10 cellular contexts compared by ENCODE assay signal in the genomic region with DNA sequence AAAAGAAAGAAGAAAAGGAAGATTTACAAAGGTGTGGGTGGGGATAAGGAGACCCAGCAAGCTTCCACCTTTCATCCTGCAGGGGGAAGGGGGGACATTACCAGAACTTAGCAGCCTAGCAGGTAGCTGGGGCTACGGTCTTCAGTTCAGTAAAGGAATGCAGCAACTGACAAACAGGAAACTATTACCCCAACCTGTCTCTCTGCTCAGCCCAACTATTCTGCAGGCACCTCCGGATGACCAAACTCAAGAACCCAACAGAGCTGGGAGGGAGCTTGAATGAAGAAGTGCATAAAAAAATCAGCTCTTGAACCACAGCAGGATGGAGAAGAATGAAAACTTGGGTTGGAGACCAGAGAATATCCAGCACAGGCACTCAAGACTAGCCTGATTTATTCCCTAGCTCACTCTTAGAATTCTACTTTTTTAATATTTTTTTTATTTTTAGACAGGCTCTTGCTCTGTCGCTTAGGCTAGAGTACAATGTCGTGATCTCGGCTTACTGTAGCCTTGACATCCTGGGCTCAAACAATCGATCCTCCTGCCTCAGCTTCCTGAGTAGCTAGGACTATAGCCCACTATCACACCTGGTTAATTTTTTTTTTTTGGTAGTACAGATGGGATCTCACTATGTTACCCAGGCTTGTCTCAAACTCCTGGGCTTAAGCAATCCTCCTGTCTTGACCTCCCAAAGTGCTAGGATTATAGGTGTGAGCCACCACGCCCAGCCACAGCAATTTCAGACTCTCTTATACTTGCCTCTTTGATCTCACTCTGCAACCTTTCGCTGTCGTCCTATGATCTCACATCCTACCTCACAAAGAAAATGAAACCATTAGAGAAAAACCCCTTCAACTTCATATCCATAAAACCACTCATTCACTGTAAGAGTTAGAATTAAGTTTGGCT. TPM values are rescaled to one million over a fixed set of nuclear protein-coding genes. Genes with fewer than 3 reads are reported as not detected.
A peak's percentile ranks its signal among the peaks of the same experiment; 100 is the strongest.
DNase-seq lines count a peak whose midpoint lies in the region; ATAC-seq and TF ChIP-seq lines count a peak whose summit lies in the region.
"Had no signal": no experiment of that assay in that cellular context is flagged by ENCODE, and none has a peak within 500 bp of the region (broad histone marks: within the 10 kb centered on the region; RNA-seq: fewer than 3 reads in every experiment).

No MANE protein-coding gene starts in this region.

- H3K27me3 ChIP-seq in endodermal cell (ENCODE audit: control insufficient read depth, insufficient read depth, low read length, poor library complexity, severe bottlenecking) (no peaks in the 10 kb centered on the region), colonic mucosa (no peaks in the 10 kb centered on the region), A673 (replicated peaks; ENCODE audit: insufficient read depth, low read depth, low read length, poor library complexity) (no peaks in the 10 kb centered on the region)
- H3K27me3 ChIP-seq: left lung had no signal

- ATAC-seq in GM18858 (IDR thresholded peaks at IDR 0.05; ENCODE audit: unreplicated experiment) (peak; percentile 41), HG02571 (IDR thresholded peaks at IDR 0.05; ENCODE audit: unreplicated experiment) (peak; percentile 49)
- ATAC-seq: left lung had no signal

- no peaks in the 10 kb centered on the region for H3K36me3 Mint-ChIP-seq in endodermal cell (ENCODE audit: low read depth)

- no peak overlapping the region for H3K4me3 Mint-ChIP-seq in endodermal cell
- H3K4me3 Mint-ChIP-seq: dendritic cell treated with granulocyte-macrophage colony-stimulating factor and Interleukin-4, amounts not matched to agents 40 ng/mL and 50 ng/mL, for 4 days had no signal

- no peaks in the 10 kb centered on the region for H3K9me3 Mint-ChIP-seq in endodermal cell
- H3K9me3 Mint-ChIP-seq: dendritic cell treated with granulocyte-macrophage colony-stimulating factor and Interleukin-4, amounts not matched to agents 40 ng/mL and 50 ng/mL, for 4 days had no signal

- intact Hi-C loops in colonic mucosa (cut with DNase I), result no loop called here
- intact Hi-C loops in A673 (cut with micrococcal nuclease; ENCODE audit: unreplicated experiment), result no loop called here

- DNase-seq in T follicular helper cell (ENCODE audit: low read depth) (peak; percentile 23), endodermal cell (peak; percentile 49), colonic mucosa (no peak), A673 (ENCODE audit: low spot score) (no peak), Ammon's horn (ENCODE audit: low spot score) (no peak), AG20443 (ENCODE audit: low spot score) (no peak)
- DNase-seq: left lung had no signal

- H3K4me1 Mint-ChIP-seq in endodermal cell, result no peaks in the 10 kb centered on the region

- H3K36me3 ChIP-seq in endodermal cell (ENCODE audit: control insufficient read depth, insufficient read depth, low read length) (no peaks in the 10 kb centered on the region), colonic mucosa (no peaks in the 10 kb centered on the region), A673 (ENCODE audit: insufficient read depth, low read length, poor library complexity, severe bottlenecking) (no peaks in the 10 kb centered on the region)
- H3K36me3 ChIP-seq: left lung had no signal

- H3K4me3 ChIP-seq in endodermal cell (ENCODE audit: low read length), result no peak overlapping the region
- H3K4me3 ChIP-seq in colonic mucosa, result no peak overlapping the region
- no peak overlapping the region for H3K4me3 ChIP-seq in A673 (ENCODE audit: low read depth, low read length, poor library complexity, severe bottlenecking)
- H3K4me3 ChIP-seq: left lung had no signal

- TF ChIP-seq CTCF in endodermal cell (conservative IDR thresholded peaks at IDR 0.05), result no peak
- TF ChIP-seq CTCF in colonic mucosa (IDR thresholded peaks at IDR 0.05), result no peak
- TF ChIP-seq CTCF in A673 (conservative IDR thresholded peaks at IDR 0.05; ENCODE audit: low read depth, low read length), result no peak

- POLR2A ChIA-PET in A673 (lab: Charles Lee; ENCODE audit: low non-redundant PET), result no interaction called here

- H3K9me3 ChIP-seq in endodermal cell (ENCODE audit: control insufficient read depth, low read length) (no peaks in the 10 kb centered on the region), colonic mucosa (no peaks in the 10 kb centered on the region), A673 (ENCODE audit: low read depth, low read length, poor library complexity, severe bottlenecking) (no peaks in the 10 kb centered on the region)
- H3K9me3 ChIP-seq: left lung had no signal

- H3K27me3 Mint-ChIP-seq in endodermal cell (ENCODE audit: insufficient read depth), result no peaks in the 10 kb centered on the region

- 89 to 93% methylated on average over 5 to 9 of the region's 9 CpGs for WGBS in endodermal cell (ENCODE audit: insufficient coverage in 1 of 2, insufficient read length in 1 of 2), 2 experiments

- H3K4me1 ChIP-seq in endodermal cell (ENCODE audit: control insufficient read depth, insufficient read depth, low read length), result no peaks in the 10 kb centered on the region
- H3K4me1 ChIP-seq in colonic mucosa, result no peaks in the 10 kb centered on the region
- peaks cover 10% of the 10 kb centered on the region for H3K4me1 ChIP-seq in A673 (ENCODE audit: insufficient read depth, low read length, poor library complexity, severe bottlenecking)
- H3K4me1 ChIP-seq: left lung had no signal

- H3K27ac Mint-ChIP-seq in endodermal cell, result no peak overlapping the region
- H3K27ac Mint-ChIP-seq: dendritic cell treated with granulocyte-macrophage colony-stimulating factor and Interleukin-4, amounts not matched to agents 40 ng/mL and 50 ng/mL, for 4 days had no signal

- H3K27ac ChIP-seq in endodermal cell (ENCODE audit: low read depth, low read length) (no peak overlapping the region), colonic mucosa (no peak overlapping the region), A673 (ENCODE audit: low read depth, low read length, poor library complexity, severe bottlenecking) (no peak overlapping the region)
- H3K27ac ChIP-seq: left lung had no signal

- BruUV-seq in A673 (replicated peaks; lab: Mats Ljungman, UMichigan), result no TSS peak

- H3K9ac ChIP-seq in endodermal cell (ENCODE audit: extremely low read depth, low read length, poor library complexity, severe bottlenecking) (no peak overlapping the region), colonic mucosa (ENCODE audit: low read depth in 2 of 2, low read length in 2 of 2) (no peak overlapping the region)

- CTCF ChIA-PET in A673 (lab: Charles Lee), result no interaction called here

RNA-seq across cellular contexts. Expression of a gene that starts 18.5 kb away (rescaled TPM):
- total RNA-seq in endodermal cell (not detected), colonic mucosa (not detected), A673 (2021) (0.13 and 0.50 TPM in 2 replicates)
- polyA plus RNA-seq in endodermal cell (2013, experiment 1 of 2), result 0.28 TPM
- 0.79 TPM for polyA plus RNA-seq in endodermal cell (2013, experiment 2 of 2)

Comparison
In these comparisons a context has a peak if more than half of its experiments do, and no peak if none do; other contexts are left out.
1. DNase-seq: peak in T follicular helper cell (single experiment) and endodermal cell (single experiment); none in colonic mucosa (single experiment), A673 (single experiment), Ammon's horn (single experiment) and AG20443 (single experiment).